Comparison of ENCODE assay signal across 2 cellular contexts in genomic region chr15:101017041-101017754, GRCh38.
TF ChIP-seq lines count a peak whose summit lies in the region.

No MANE protein-coding gene starts in this region.

TF ChIP-seq in IMR-90, 13 proteins besides CTCF, POLR2A, EP300 and RAD21 (continued from another document):
- TF ChIP-seq ELK1 (IDR thresholded peaks at IDR 0.05; ENCODE audit: borderline replicate concordance, low read depth, low read length): no peak
- TF ChIP-seq SMC3 (IDR thresholded peaks at IDR 0.05; ENCODE audit: low read depth, low read length): no peak
- no peak for TF ChIP-seq NFE2L2 (IDR thresholded peaks at IDR 0.05; ENCODE audit: low read depth, low read length)
- no peak for TF ChIP-seq CHD1 (IDR thresholded peaks at IDR 0.05; ENCODE audit: low read depth, low read length)
- TF ChIP-seq BHLHE40 (IDR thresholded peaks at IDR 0.05; ENCODE audit: low read depth, low read length): no peak

TF ChIP-seq in K562, 482 proteins besides CTCF, POLR2A, EP300 and RAD21 (continued from another document):
- no peak for TF ChIP-seq MCM7 (IDR thresholded peaks at IDR 0.05)
